Comparison of ENCODE assay signal across 25 cellular contexts in the genomic region with DNA sequence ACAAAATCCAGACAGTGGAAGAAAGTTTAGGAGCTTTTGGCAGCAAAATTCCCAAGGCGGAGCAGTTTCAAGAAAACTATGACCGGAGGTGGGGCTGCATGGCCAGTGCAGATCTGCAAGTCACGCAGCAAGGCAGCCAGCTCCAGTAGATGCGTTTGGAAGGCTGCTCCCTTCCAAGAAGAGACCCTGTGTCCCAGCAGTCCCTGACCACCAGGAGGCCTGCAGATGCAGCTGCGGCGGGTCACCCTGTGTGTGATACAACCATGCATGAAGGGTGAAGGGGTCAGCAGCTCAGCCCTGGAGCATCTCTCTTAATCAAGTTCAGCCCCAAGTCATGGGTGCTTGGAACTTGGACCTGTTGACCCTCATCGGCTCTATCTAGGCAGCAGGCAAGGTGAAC. TPM values are rescaled to one million over a fixed set of nuclear protein-coding genes. Genes with fewer than 3 reads are reported as not detected.
"Had no signal": no experiment of that assay in that cellular context is flagged by ENCODE, and none has a peak within 500 bp of the region (broad histone marks: within the 10 kb centered on the region; RNA-seq: fewer than 3 reads in every experiment).

No MANE protein-coding gene starts in this region.

- H3K36me3 ChIP-seq: colonic mucosa had no signal

- H3K36me3 Mint-ChIP-seq: activated CD8-positive, alpha-beta memory T cell treated with anti-CD3 and anti-CD28 coated beads, Interleukin-2, amount 10 ng/mL, durations not matched to agents 7 days and 5 days; activated naive CD8-positive, alpha-beta T cell had no signal

- ATAC-seq: activated CD8-positive, alpha-beta memory T cell treated with anti-CD3 and anti-CD28 coated beads, Interleukin-2, amount 10 ng/mL, durations not matched to agents 7 days and 5 days; activated CD8-positive, alpha-beta T cell treated with anti-CD3 and anti-CD28 coated beads, Interleukin-2, amount 10 ng/mL, durations not matched to agents 7 days and 5 days; left cardiac atrium; stimulated activated naive CD8-positive, alpha-beta T cell treated with anti-CD3 and anti-CD28 coated beads, Interleukin-15, Interleukin-2, amounts not matched to agents 100 U/mL and 50 U/mL, for 24 hours had no signal

- H3K27ac Mint-ChIP-seq: activated CD8-positive, alpha-beta memory T cell treated with anti-CD3 and anti-CD28 coated beads, Interleukin-2, amount 10 ng/mL, durations not matched to agents 7 days and 5 days; activated CD8-positive, alpha-beta T cell treated with anti-CD3 and anti-CD28 coated beads, Interleukin-2, amount 10 ng/mL, durations not matched to agents 7 days and 5 days; activated naive CD8-positive, alpha-beta T cell had no signal

- H3K27ac ChIP-seq: colonic mucosa, heart left ventricle, neutrophil, prostate gland, right atrium auricular region, testis, transverse colon had no signal

- H3K4me3 ChIP-seq: colonic mucosa, heart left ventricle, prostate gland, right atrium auricular region, testis, transverse colon had no signal

- FAIRE-seq: TTC549 had no signal

- H3K4me3 Mint-ChIP-seq: activated CD8-positive, alpha-beta memory T cell treated with anti-CD3 and anti-CD28 coated beads, Interleukin-2, amount 10 ng/mL, durations not matched to agents 7 days and 5 days; activated CD8-positive, alpha-beta T cell treated with anti-CD3 and anti-CD28 coated beads, Interleukin-2, amount 10 ng/mL, durations not matched to agents 7 days and 5 days; activated naive CD8-positive, alpha-beta T cell; nephron had no signal

- H3K4me1 Mint-ChIP-seq: activated CD8-positive, alpha-beta memory T cell treated with anti-CD3 and anti-CD28 coated beads, Interleukin-2, amount 10 ng/mL, durations not matched to agents 7 days and 5 days; nephron had no signal

- H3K27me3 Mint-ChIP-seq: activated naive CD8-positive, alpha-beta T cell had no signal

- DNase-seq: activated CD8-positive, alpha-beta memory T cell treated with anti-CD3 and anti-CD28 coated beads, Interleukin-2, amount 10 ng/mL, durations not matched to agents 7 days and 5 days; activated CD8-positive, alpha-beta T cell treated with anti-CD3 and anti-CD28 coated beads, Interleukin-2, amount 10 ng/mL, durations not matched to agents 7 days and 5 days; activated naive CD4-positive, alpha-beta T cell; activated T-cell treated with anti-CD3 and anti-CD28 coated beads, Interleukin-2, amount 50 U/mL, for 48 hours; anterior cingulate cortex; cerebellar nuclear complex; colonic mucosa; effector CD8-positive, alpha-beta T cell; foreskin fibroblast; heart left ventricle; islet precursor cell; left cardiac atrium; left ventricle myocardium superior; stimulated activated CD4-positive, alpha-beta T cell treated with anti-CD3 and anti-CD28 coated beads, Interleukin-4, amount 100 ng/mL, for 1 hour; stimulated activated naive CD8-positive, alpha-beta T cell treated with anti-CD3 and anti-CD28 coated beads, Interleukin-15, Interleukin-2, amounts not matched to agents 100 U/mL and 50 U/mL, for 24 hours; T-helper 1 cell; testis; transverse colon had no signal

- H3K27me3 ChIP-seq: colonic mucosa, heart left ventricle, neutrophil, right atrium auricular region, testis, transverse colon had no signal

- H3K4me1 ChIP-seq: colonic mucosa, prostate gland, right atrium auricular region, testis, transverse colon had no signal

- H3K9me3 ChIP-seq: colonic mucosa, neutrophil, prostate gland, testis, transverse colon had no signal

RNA-seq across cellular contexts. Expression of gene SLC2A5, which starts 30.1 kb away (rescaled TPM):
- total RNA-seq: activated CD8-positive, alpha-beta memory T cell treated with anti-CD3 and anti-CD28 coated beads, Interleukin-2, amount 10 ng/mL, durations not matched to agents 7 days and 5 days; activated CD8-positive, alpha-beta T cell treated with anti-CD3 and anti-CD28 coated beads, Interleukin-2, amount 10 ng/mL, durations not matched to agents 7 days and 5 days; osteocyte had no signal
